ENCODE assay signal across 9 cellular contexts in genomic region chr2:128732976-128733431, GRCh38.
A peak's percentile ranks its signal among the peaks of the same experiment; 100 is the strongest.
DNase-seq lines count a peak whose midpoint lies in the region; ATAC-seq, FAIRE-seq and TF ChIP-seq lines count a peak whose summit lies in the region.
"Had no signal": no experiment of that assay in that cellular context is flagged by ENCODE, and none has a peak within 500 bp of the region (broad histone marks: within the 10 kb centered on the region; RNA-seq: fewer than 3 reads in every experiment).

No MANE protein-coding gene starts in this region.

- peaks cover 4% of the 10 kb centered on the region for H3K36me3 Mint-ChIP-seq in astrocyte (ENCODE audit: low read depth, unreplicated experiment)
- no peaks in the 10 kb centered on the region for H3K36me3 Mint-ChIP-seq in HFFc6 (ENCODE audit: low read depth)

- intact Hi-C loops in mucosa of descending colon (cut with DNase I, micrococcal nuclease): no loop called here

- TF ChIP-seq CTCF in astrocyte (IDR thresholded peaks at IDR 0.05; ENCODE audit: insufficient read depth, low read depth, low read length) (no peak), mucosa of descending colon (IDR thresholded peaks at IDR 0.05) (no peak), HFFc6 (IDR thresholded peaks at IDR 0.05) (no peak)

- peak; percentile 75 for DNase-seq in astrocyte (ENCODE audit: low read depth)
- DNase-seq in mucosa of descending colon: no peak
- no peak for DNase-seq in NCI-H774 (lab: John Stamatoyannopoulos, UW)
- no peak for DNase-seq in HFFc6
- no peak for DNase-seq in stimulated activated CD4-positive, alpha-beta T cell treated with anti-CD3 and anti-CD28 coated beads, Interleukin-2, amount 100 ng/mL, for 48 hours
- DNase-seq: effector CD8-positive, alpha-beta T cell had no signal

- H3K79me2 ChIP-seq in astrocyte (ENCODE audit: insufficient read depth, low read length): no peaks in the 10 kb centered on the region

- no peak overlapping the region for H3K9ac ChIP-seq in astrocyte (ENCODE audit: low read length)

- H3K4me1 Mint-ChIP-seq in astrocyte (ENCODE audit: low read depth, unreplicated experiment) (peaks cover 16% of the 10 kb centered on the region), HFFc6 (ENCODE audit: low read depth) (peaks cover 4% of the 10 kb centered on the region)

- H4K20me1 ChIP-seq in astrocyte (ENCODE audit: insufficient read depth, low read length): no peaks in the 10 kb centered on the region

- H3K9me3 ChIP-seq in astrocyte (ENCODE audit: insufficient read depth, low read depth, low read length): no peaks in the 10 kb centered on the region
- peaks cover 2% of the 10 kb centered on the region for H3K9me3 ChIP-seq in mucosa of descending colon

- no peak overlapping the region for H3K4me3 Mint-ChIP-seq in astrocyte (ENCODE audit: unreplicated experiment)
- no peak overlapping the region for H3K4me3 Mint-ChIP-seq in HFFc6

- no peak overlapping the region for H3K4me2 ChIP-seq in astrocyte (ENCODE audit: low read length)

- no peak for FAIRE-seq in astrocyte (lab: Jason Lieb, UNC)

- H3K27ac Mint-ChIP-seq in astrocyte (ENCODE audit: unreplicated experiment) (no peak overlapping the region), HFFc6 (no peak overlapping the region)

- H3K27me3 ChIP-seq in astrocyte (ENCODE audit: insufficient read depth, low read length): no peaks in the 10 kb centered on the region

- H2AFZ ChIP-seq in astrocyte (ENCODE audit: low read depth, low read length): no peak overlapping the region

- H3K27me3 Mint-ChIP-seq in astrocyte (ENCODE audit: low read depth, unreplicated experiment) (peaks cover 19% of the 10 kb centered on the region), HFFc6 (ENCODE audit: insufficient read depth) (peaks cover 11% of the 10 kb centered on the region)

- H3K27ac ChIP-seq in astrocyte (ENCODE audit: low read depth, low read length): no peak overlapping the region

- peaks cover 23% of the 10 kb centered on the region for H3K4me1 ChIP-seq in astrocyte (ENCODE audit: insufficient read depth, low read length)
- peaks cover 8% of the 10 kb centered on the region for H3K4me1 ChIP-seq in mucosa of descending colon (ENCODE audit: low read depth)

- H3K36me3 ChIP-seq in astrocyte (ENCODE audit: insufficient read depth, low read length) (no peaks in the 10 kb centered on the region), mucosa of descending colon (ENCODE audit: low read depth) (no peaks in the 10 kb centered on the region)

- H3K9me3 Mint-ChIP-seq in astrocyte (ENCODE audit: unreplicated experiment): peaks cover 11% of the 10 kb centered on the region
- no peaks in the 10 kb centered on the region for H3K9me3 Mint-ChIP-seq in HFFc6

- peak; percentile 44 for ATAC-seq in GM18520 (IDR thresholded peaks at IDR 0.05; ENCODE audit: unreplicated experiment)
- ATAC-seq in HG03097 (IDR thresholded peaks at IDR 0.05; ENCODE audit: low FRiP score, unreplicated experiment): peak; percentile 31
- ATAC-seq in mucosa of descending colon: peak; percentile 26
- no peak for ATAC-seq in GM18867 (IDR thresholded peaks at IDR 0.05; ENCODE audit: unreplicated experiment)

- H3K4me3 ChIP-seq in astrocyte (ENCODE audit: insufficient read depth, low read depth, low read length) (no peak overlapping the region), mucosa of descending colon (no peak overlapping the region)
